Comparison of ENCODE assay signal across 2 cellular contexts in genomic region chr12:15427913-15428312, GRCh38.
TF ChIP-seq lines count a peak whose summit lies in the region.

No MANE protein-coding gene starts in this region.

TF ChIP-seq in GM23338, 12 proteins besides CTCF, POLR2A, EP300 and RAD21 (continued from another document):
- TF ChIP-seq NANOG (IDR thresholded peaks at IDR 0.05; ENCODE audit: borderline replicate concordance) = no peak
- no peak for TF ChIP-seq REST (IDR thresholded peaks at IDR 0.05; ENCODE audit: unreplicated experiment)
- no peak for TF ChIP-seq EZH2 (IDR thresholded peaks at IDR 0.05; ENCODE audit: low read depth, unreplicated experiment)
- no peak for TF ChIP-seq ZNF114 (CRISPR knock-in tag; IDR thresholded peaks at IDR 0.05)
- no peak for TF ChIP-seq ETS1 (IDR thresholded peaks at IDR 0.05)
- TF ChIP-seq ZNF331 (CRISPR knock-in tag; IDR thresholded peaks at IDR 0.05; ENCODE audit: low read depth) = no peak
- TF ChIP-seq ZNF462 (CRISPR knock-in tag; IDR thresholded peaks at IDR 0.05) = no peak

TF ChIP-seq in WTC11, 78 proteins besides CTCF, POLR2A, EP300 and RAD21:
- TF ChIP-seq E2F5 (CRISPR knock-in tag; IDR thresholded peaks at IDR 0.05) (no peak), ATF3 (CRISPR knock-in tag; conservative IDR thresholded peaks at IDR 0.05) (no peak), GRHL2 (CRISPR knock-in tag; IDR thresholded peaks at IDR 0.05; ENCODE audit: insufficient replicate concordance, severe bottlenecking) (no peak), ERG (CRISPR knock-in tag; IDR thresholded peaks at IDR 0.05) (no peak), TCF7 (CRISPR knock-in tag; IDR thresholded peaks at IDR 0.05; ENCODE audit: low read depth) (no peak), HMGA2 (CRISPR knock-in tag; IDR thresholded peaks at IDR 0.05) (no peak), PRDM15 (CRISPR knock-in tag; IDR thresholded peaks at IDR 0.05) (no peak), SOX15 (CRISPR knock-in tag; IDR thresholded peaks at IDR 0.05) (no peak), RORB (CRISPR knock-in tag; IDR thresholded peaks at IDR 0.05) (no peak), ZNF317 (CRISPR knock-in tag; IDR thresholded peaks at IDR 0.05; ENCODE audit: borderline replicate concordance, low read depth) (no peak), USF2 (CRISPR knock-in tag; IDR thresholded peaks at IDR 0.05) (no peak), CREB1 (CRISPR knock-in tag; IDR thresholded peaks at IDR 0.05) (no peak), ESRRA (CRISPR knock-in tag; IDR thresholded peaks at IDR 0.05; ENCODE audit: borderline replicate concordance) (no peak), ZNF138 (CRISPR knock-in tag; conservative IDR thresholded peaks at IDR 0.05) (no peak), MLX (CRISPR knock-in tag; IDR thresholded peaks at IDR 0.05) (no peak), ZNF219 (CRISPR knock-in tag; IDR thresholded peaks at IDR 0.05; ENCODE audit: borderline replicate concordance) (no peak), CBFB (CRISPR knock-in tag; IDR thresholded peaks at IDR 0.05; ENCODE audit: low read depth) (no peak), ATF2 (CRISPR knock-in tag; IDR thresholded peaks at IDR 0.05; ENCODE audit: borderline replicate concordance, low read depth) (no peak), HMGXB4 (CRISPR knock-in tag; IDR thresholded peaks at IDR 0.05) (no peak), CDX4 (CRISPR knock-in tag; IDR thresholded peaks at IDR 0.05; ENCODE audit: borderline replicate concordance) (no peak)
TF ChIP-seq in WTC11: peak in this region for 0.
